Comparison of ENCODE assay signal across 1 cellular context in the genomic region with DNA sequence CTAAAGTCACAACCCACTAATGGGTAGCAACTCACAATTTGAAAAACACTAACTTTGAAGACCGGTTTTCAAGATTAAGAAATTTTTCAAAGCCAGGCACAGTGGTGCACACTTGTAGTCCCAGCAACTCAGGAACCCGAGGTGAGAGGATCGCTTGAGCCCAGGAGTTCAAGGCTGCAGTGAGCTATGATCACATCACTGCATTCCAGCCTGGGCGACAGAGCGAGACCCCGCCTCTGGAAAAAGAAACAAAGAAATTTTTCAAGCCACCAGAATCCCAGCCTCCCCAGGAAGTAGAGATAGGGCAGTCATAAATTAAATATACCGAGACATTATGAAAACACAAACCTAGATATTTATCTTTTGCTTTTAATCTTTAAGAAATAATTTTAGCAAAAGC.
A peak's percentile ranks its signal among the peaks of the same experiment; 100 is the strongest.
TF ChIP-seq lines count a peak whose summit lies in the region.

No MANE protein-coding gene starts in this region.

TF ChIP-seq in HEK293, 187 proteins besides CTCF, POLR2A, EP300 and RAD21 (continued from another document):
- TF ChIP-seq TCF7L2 (IDR thresholded peaks at IDR 0.05; ENCODE audit: borderline replicate concordance, low read depth, low read length) (no peak), ZNF274 (IDR thresholded peaks at IDR 0.05; ENCODE audit: low read length) (no peak), ZNF274 (tag by site-specific recombination; IDR thresholded peaks at IDR 0.05; ENCODE audit: borderline replicate concordance) (no peak), ZNF280C (tag by site-specific recombination; IDR thresholded peaks at IDR 0.05) (no peak), ZNF324 (tag by site-specific recombination; IDR thresholded peaks at IDR 0.05) (no peak), ZNF24 (tag by site-specific recombination; IDR thresholded peaks at IDR 0.05) (no peak), PRDM1 (tag by site-specific recombination; IDR thresholded peaks at IDR 0.05) (no peak), YY1 (tag by site-specific recombination; IDR thresholded peaks at IDR 0.05) (no peak), ZNF140 (tag by site-specific recombination; IDR thresholded peaks at IDR 0.05) (no peak), IKZF3 (tag by site-specific recombination; IDR thresholded peaks at IDR 0.05) (no peak), ZNF76 (tag by site-specific recombination; IDR thresholded peaks at IDR 0.05; ENCODE audit: borderline replicate concordance, low read depth) (no peak), ZNF211 (tag by site-specific recombination; IDR thresholded peaks at IDR 0.05; ENCODE audit: low read depth) (no peak)
- TF ChIP-seq, protein P1, sequence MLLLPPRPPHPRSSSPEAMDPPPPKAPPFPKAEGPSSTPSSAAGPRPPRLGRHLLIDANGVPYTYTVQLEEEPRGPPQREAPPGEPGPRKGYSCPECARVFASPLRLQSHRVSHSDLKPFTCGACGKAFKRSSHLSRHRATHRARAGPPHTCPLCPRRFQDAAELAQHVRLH (tag by site-specific recombination; IDR thresholded peaks at IDR 0.05), result no peak
- TF ChIP-seq, protein P2, sequence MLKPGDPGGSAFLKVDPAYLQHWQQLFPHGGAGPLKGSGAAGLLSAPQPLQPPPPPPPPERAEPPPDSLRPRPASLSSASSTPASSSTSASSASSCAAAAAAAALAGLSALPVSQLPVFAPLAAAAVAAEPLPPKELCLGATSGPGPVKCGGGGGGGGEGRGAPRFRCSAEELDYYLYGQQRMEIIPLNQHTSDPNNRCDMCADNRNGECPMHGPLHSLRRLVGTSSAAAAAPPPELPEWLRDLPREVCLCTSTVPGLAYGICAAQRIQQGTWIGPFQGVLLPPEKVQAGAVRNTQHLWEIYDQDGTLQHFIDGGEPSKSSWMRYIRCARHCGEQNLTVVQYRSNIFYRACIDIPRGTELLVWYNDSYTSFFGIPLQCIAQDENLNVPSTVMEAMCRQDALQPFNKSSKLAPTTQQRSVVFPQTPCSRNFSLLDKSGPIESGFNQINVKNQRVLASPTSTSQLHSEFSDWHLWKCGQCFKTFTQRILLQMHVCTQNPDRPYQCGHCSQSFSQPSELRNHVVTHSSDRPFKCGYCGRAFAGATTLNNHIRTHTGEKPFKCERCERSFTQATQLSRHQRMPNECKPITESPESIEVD (tag by site-specific recombination; IDR thresholded peaks at IDR 0.05), result peak; percentile 65
